ENCODE assay signal across 19 cellular contexts in genomic region chr7:39691821-39692220, GRCh38.
DNase-seq lines count a peak whose midpoint lies in the region; ATAC-seq and TF ChIP-seq lines count a peak whose summit lies in the region.
"Had no signal": no experiment of that assay in that cellular context is flagged by ENCODE, and none has a peak within 500 bp of the region (broad histone marks: within the 10 kb centered on the region; RNA-seq: fewer than 3 reads in every experiment).

No MANE protein-coding gene starts in this region.

- H3K9me3 ChIP-seq in PC-3 (ENCODE audit: low read length) (no peaks in the 10 kb centered on the region), osteoblast (ENCODE audit: low read depth, low read length) (no peaks in the 10 kb centered on the region), mucosa of descending colon (no peaks in the 10 kb centered on the region)
- H3K9me3 ChIP-seq: transverse colon had no signal

- no peak overlapping the region for H2AFZ ChIP-seq in PC-3 (ENCODE audit: low read length)
- no peak overlapping the region for H2AFZ ChIP-seq in osteoblast (ENCODE audit: low read length)

- H3F3A ChIP-seq in PC-3 (ENCODE audit: low read length, unreplicated experiment): no peaks in the 10 kb centered on the region

- H3K4me3 ChIP-seq in PC-3 (ENCODE audit: low read length) (no peak overlapping the region), osteoblast (ENCODE audit: insufficient read depth, low read length) (no peak overlapping the region), mucosa of descending colon (no peak overlapping the region)
- H3K4me3 ChIP-seq: transverse colon had no signal

- intact Hi-C loops in PC-3 (cut with micrococcal nuclease): loop anchor here (5.0 kb wide), 1 partner anchor 110 kb away; no protein-coding TSS in a partner anchor
- intact Hi-C loops in mucosa of descending colon (cut with DNase I, micrococcal nuclease): no loop called here

- POLR2A ChIA-PET in PC-3 (lab: Charles Lee; ENCODE audit: unreplicated experiment): interaction anchor here (0.6 kb wide), 1 partner anchor 75 kb away, joined by 3 read pairs; no protein-coding TSS in a partner anchor

- peak overlapping the region; percentile 12; the same call in 1 of the 2 replicates for H3K27ac ChIP-seq in PC-3 (ENCODE audit: low read length)
- H3K27ac ChIP-seq in osteoblast (ENCODE audit: low read depth, low read length): peak overlapping the region; percentile 80
- H3K27ac ChIP-seq: 22Rv1, transverse colon had no signal

- no peak for DNase-seq in activated CD4-positive, CD25-positive, alpha-beta regulatory T cell (lab: John Stamatoyannopoulos, UW)
- DNase-seq in PC-3 (peak; percentile 62), dedifferentiated amniotic fluid mesenchymal stem cell (ENCODE audit: extremely low spot score) (peak; percentile 32), osteoblast (ENCODE audit: insufficient read length, low spot score, missing footprints) (peak; percentile 76), mucosa of descending colon (no peak), mesenteric fat pad (ENCODE audit: low spot score) (no peak)
- DNase-seq: activated CD4-positive, alpha-beta T cell treated with anti-CD3 and anti-CD28 coated beads, Interleukin-2, amount 10 ng/mL, durations not matched to agents 24 days and 14 days; CD4-positive, alpha-beta memory T cell; kidney glomerular epithelial cell; mesendoderm; MV-4-11; NCI-H2107; NCI-H748 treated with DMSO at 0.1 percent for 48 hours; stimulated activated CD4-positive, alpha-beta T cell treated with anti-CD3 and anti-CD28 coated beads, Interleukin-12 subunit alpha, Interleukin-12 subunit beta, amount 100 ng/mL, for 4 hours; transverse colon had no signal

- H3K79me2 ChIP-seq in PC-3 (ENCODE audit: low read length) (no peaks in the 10 kb centered on the region), osteoblast (ENCODE audit: insufficient read depth, low read length) (peaks cover 50% of the 10 kb centered on the region)

- H3K4me1 ChIP-seq in PC-3 (ENCODE audit: insufficient read depth, low read length) (peaks cover 24% of the 10 kb centered on the region), osteoblast (ENCODE audit: insufficient read depth, low read length) (peaks cover 21% of the 10 kb centered on the region), mucosa of descending colon (ENCODE audit: low read depth) (no peaks in the 10 kb centered on the region)
- H3K4me1 ChIP-seq: transverse colon had no signal

- TF ChIP-seq CTCF in PC-3 (conservative IDR thresholded peaks at IDR 0.05; ENCODE audit: low read depth, low read length) (no peak), osteoblast (IDR thresholded peaks at IDR 0.05; ENCODE audit: extremely low read depth, low read depth, low read length) (no peak), mucosa of descending colon (IDR thresholded peaks at IDR 0.05) (no peak)

- H4K20me1 ChIP-seq in PC-3 (ENCODE audit: low read length) (no peaks in the 10 kb centered on the region), osteoblast (ENCODE audit: insufficient read depth, low read length) (peaks cover 5% of the 10 kb centered on the region)

- no TSS peak for BruUV-seq in PC-3 (replicated peaks; lab: Mats Ljungman, UMichigan)

- peak; percentile 34 to 42 for ATAC-seq in activated CD4-positive, CD25-positive, alpha-beta regulatory T cell treated with anti-CD3 and anti-CD28 coated beads, Interleukin-2, amount 50 U/mL, for 24 hours
- peak; percentile 67 for ATAC-seq in PC-3
- ATAC-seq in GM21529 (IDR thresholded peaks at IDR 0.05; ENCODE audit: unreplicated experiment): no peak
- no peak for ATAC-seq in mucosa of descending colon
- ATAC-seq: stimulated activated memory B cell treated with anti-CD40 and anti-IgM and Interleukin-4, amounts not matched to agents 10 μg/mL and 1 μg/mL and 100 μg/mL, for 72 hours had no signal

- H3K9me2 ChIP-seq in PC-3 (replicated peaks; ENCODE audit: low read length): no peaks in the 10 kb centered on the region

- CTCF ChIA-PET in PC-3 (lab: Charles Lee): no interaction called here

- peaks cover 16% of the 10 kb centered on the region for H3K36me3 ChIP-seq in PC-3 (ENCODE audit: low read depth, low read length)
- peaks cover 26% of the 10 kb centered on the region for H3K36me3 ChIP-seq in osteoblast (ENCODE audit: insufficient read depth, low read length)
- no peaks in the 10 kb centered on the region for H3K36me3 ChIP-seq in mucosa of descending colon (ENCODE audit: low read depth)

- no peak overlapping the region for H3K9ac ChIP-seq in PC-3 (ENCODE audit: low read length)

- H3K4me2 ChIP-seq in PC-3 (ENCODE audit: low read length): 0 out of 2 replicates have a peak overlapping the region, but pooled peaks have one; percentile 16
- no peak overlapping the region for H3K4me2 ChIP-seq in osteoblast (ENCODE audit: insufficient read depth, low read length)

- no peaks in the 10 kb centered on the region for H3K27me3 ChIP-seq in PC-3 (ENCODE audit: low read length)
- H3K27me3 ChIP-seq in osteoblast (ENCODE audit: insufficient read depth, low read length): no peaks in the 10 kb centered on the region
- H3K27me3 ChIP-seq: transverse colon had no signal

Comparison
In these comparisons a context has a peak if more than half of its experiments do, and no peak if none do; other contexts are left out.
1. ATAC-seq: peak in activated CD4-positive, CD25-positive, alpha-beta regulatory T cell treated with anti-CD3 and anti-CD28 coated beads, Interleukin-2, amount 50 U/mL, for 24 hours (2 of 2) and PC-3 (single experiment); none in GM21529 (single experiment) and mucosa of descending colon (single experiment).
2. DNase-seq: peak in PC-3 (single experiment), dedifferentiated amniotic fluid mesenchymal stem cell (single experiment) and osteoblast (single experiment); none in activated CD4-positive, CD25-positive, alpha-beta regulatory T cell (0 of 4), mucosa of descending colon (0 of 3) and mesenteric fat pad (single experiment).